12 cellular contexts compared by ENCODE assay signal in genomic region chr11:32312206-32312817, GRCh38.
A peak's percentile ranks its signal among the peaks of the same experiment; 100 is the strongest.
DNase-seq lines count a peak whose midpoint lies in the region; ATAC-seq and TF ChIP-seq lines count a peak whose summit lies in the region.
"Had no signal": no experiment of that assay in that cellular context is flagged by ENCODE, and none has a peak within 500 bp of the region (broad histone marks: within the 10 kb centered on the region; RNA-seq: fewer than 3 reads in every experiment).

No MANE protein-coding gene starts in this region.

- DNase-seq in HS-5 (ENCODE audit: low read depth) (peak; percentile 61), amniotic epithelial cell (ENCODE audit: low read depth) (peak; percentile 95), hepatocyte (ENCODE audit: low spot score) (no peak), upper lobe of right lung (no peak), nucleus accumbens (lab: John Stamatoyannopoulos, UW) (no peak)
- DNase-seq: activated CD4-positive, CD25-positive, alpha-beta regulatory T cell; esophagus squamous epithelium; sigmoid colon had no signal

- no peak overlapping the region for H3K4me3 ChIP-seq in hepatocyte
- no peak overlapping the region for H3K4me3 ChIP-seq in upper lobe of right lung
- H3K4me3 ChIP-seq: breast epithelium, esophagus squamous epithelium, sigmoid colon had no signal

- peak; percentile 29 for ATAC-seq in upper lobe of right lung
- ATAC-seq in HG03139 (IDR thresholded peaks at IDR 0.05; ENCODE audit: unreplicated experiment), result no peak
- ATAC-seq in HG02870 (IDR thresholded peaks at IDR 0.05; ENCODE audit: unreplicated experiment), result no peak

- 53% methylated on average over 6 of the region's 6 CpGs for WGBS in hepatocyte (ENCODE audit: low lambda C conversion rate, missing lambda C conversion rate)

- intact Hi-C loops in upper lobe of right lung (cut with DNase I), result no loop called here

- H3K9me3 ChIP-seq in hepatocyte (ENCODE audit: low read depth) (no peaks in the 10 kb centered on the region), upper lobe of right lung (no peaks in the 10 kb centered on the region)
- H3K9me3 ChIP-seq: BE2C, breast epithelium, esophagus squamous epithelium, sigmoid colon had no signal

- TF ChIP-seq CTCF in hepatocyte (IDR thresholded peaks at IDR 0.05; ENCODE audit: poor library complexity) (no peak), upper lobe of right lung (IDR thresholded peaks at IDR 0.05) (no peak)

- no peaks in the 10 kb centered on the region for H3K36me3 ChIP-seq in hepatocyte (replicated peaks; ENCODE audit: insufficient read depth, low read depth)
- H3K36me3 ChIP-seq in upper lobe of right lung, result no peaks in the 10 kb centered on the region
- H3K36me3 ChIP-seq: BE2C, breast epithelium, esophagus squamous epithelium, sigmoid colon had no signal

- no peaks in the 10 kb centered on the region for H3K9me2 ChIP-seq in hepatocyte (replicated peaks; ENCODE audit: insufficient read depth)

- peaks cover 25% of the 10 kb centered on the region for H3K4me1 ChIP-seq in hepatocyte (ENCODE audit: insufficient read depth)
- H3K4me1 ChIP-seq in upper lobe of right lung, result no peaks in the 10 kb centered on the region
- H3K4me1 ChIP-seq: BE2C, breast epithelium, esophagus squamous epithelium, sigmoid colon had no signal

- H4K20me1 ChIP-seq in hepatocyte (ENCODE audit: insufficient read depth, poor library complexity, severe bottlenecking), result no peaks in the 10 kb centered on the region

- H3K27ac ChIP-seq in hepatocyte, result peak overlapping the region; percentile 45
- H3K27ac ChIP-seq in upper lobe of right lung, result no peak overlapping the region
- H3K27ac ChIP-seq: breast epithelium, esophagus squamous epithelium, sigmoid colon had no signal

- no peaks in the 10 kb centered on the region for H3K27me3 ChIP-seq in hepatocyte
- H3K27me3 ChIP-seq in upper lobe of right lung, result no peaks in the 10 kb centered on the region
- H3K27me3 ChIP-seq: BE2C, esophagus squamous epithelium, sigmoid colon had no signal

- no peak overlapping the region for H2AFZ ChIP-seq in hepatocyte

- H3K4me2 ChIP-seq in hepatocyte, result peak overlapping the region; percentile 63

- no peaks in the 10 kb centered on the region for H3K79me2 ChIP-seq in hepatocyte

Comparison
In these comparisons a context has a peak if more than half of its experiments do, and no peak if none do; other contexts are left out.
1. DNase-seq: peak in HS-5 (single experiment) and amniotic epithelial cell (single experiment); none in hepatocyte (single experiment), upper lobe of right lung (single experiment) and nucleus accumbens (0 of 56).